1 cellular context compared by ENCODE assay signal in genomic region chr17:81928497-81929252, GRCh38.
TF ChIP-seq lines count a peak whose summit lies in the region.

No MANE protein-coding gene starts in this region.

TF ChIP-seq in HCT116, 20 proteins besides CTCF, POLR2A, EP300 and RAD21 (continued from another document):
- TF ChIP-seq REST (IDR thresholded peaks at IDR 0.05; ENCODE audit: low read depth) (no peak), EZH2phosphoT487 (IDR thresholded peaks at IDR 0.05; ENCODE audit: borderline replicate concordance) (no peak), ZFX (IDR thresholded peaks at IDR 0.05) (no peak), POLR2AphosphoS5 (IDR thresholded peaks at IDR 0.05; ENCODE audit: low read depth, low read length) (no peak), CBX3 (IDR thresholded peaks at IDR 0.05; ENCODE audit: low read depth) (no peak), JUND (IDR thresholded peaks at IDR 0.05) (no peak)
TF ChIP-seq in HCT116: peak in this region for 0.
